In genomic region chr7:116950889-116951351, GRCh38 we compare ENCODE assay signal across 22 cellular contexts. TPM values are rescaled to one million over a fixed set of nuclear protein-coding genes. Genes with fewer than 3 reads are reported as not detected.
DNase-seq lines count a peak whose midpoint lies in the region; ATAC-seq, FAIRE-seq and TF ChIP-seq lines count a peak whose summit lies in the region.
"Had no signal": no experiment of that assay in that cellular context is flagged by ENCODE, and none has a peak within 500 bp of the region (broad histone marks: within the 10 kb centered on the region; RNA-seq: fewer than 3 reads in every experiment).

No MANE protein-coding gene starts in this region.

- peak; percentile 32 for ATAC-seq in HepG2
- ATAC-seq in right lobe of liver = no peak
- ATAC-seq in lower lobe of right lung = peak; percentile 26 to 44
- ATAC-seq: activated T-helper 17 cell treated with anti-CD3 and anti-CD28 coated beads, Interleukin-2, amount 50 U/mL, for 72 hours; CD8-positive, alpha-beta T cell; gastroesophageal sphincter; T-cell had no signal

- FAIRE-seq in HepG2 (lab: Jason Lieb, UNC) = no peak
- FAIRE-seq: colon, urothelium cell line had no signal

- H3K9ac ChIP-seq in HepG2 (ENCODE audit: insufficient read depth, low read depth, low read length) (no peak overlapping the region), SK-N-MC (ENCODE audit: insufficient read length) (no peak overlapping the region)

- H3K27ac ChIP-seq in HepG2 (ENCODE audit: extremely low read length, insufficient read depth, low read length) (peak overlapping the region; percentile 30), right lobe of liver (no peak overlapping the region), SK-N-MC (peak overlapping the region; percentile 54; the same call in 1 of the 2 replicates), lower lobe of right lung (no peak overlapping the region), coronary artery (no peak overlapping the region)
- H3K27ac ChIP-seq: gastroesophageal sphincter had no signal

- no peaks in the 10 kb centered on the region for H4K20me1 ChIP-seq in HepG2 (ENCODE audit: insufficient read depth, low read length)

- in situ Hi-C loops in HepG2 (cut with HindIII; ENCODE audit: extremely low pct_ligation_motif_present, low pct_unique_long_range_greater_than_20kb) = no loop called here

- no peak for TF ChIP-seq RAD21 in HepG2 (CRISPR knock-in tag; IDR thresholded peaks at IDR 0.05)

- CTCF ChIA-PET in HepG2 (lab: Yijun Ruan, JAX; ENCODE audit: low intra/inter-chr PET ratio, low total read pairs) = no interaction called here

- peaks cover 25% of the 10 kb centered on the region for H3K4me1 ChIP-seq in HepG2 (ENCODE audit: insufficient read depth, low read length)
- peaks cover 0 to 22% (median 2%) of the 10 kb centered on the region in 4 donors for H3K4me1 ChIP-seq in right lobe of liver
- H3K4me1 ChIP-seq in lower lobe of right lung = peaks cover 43% of the 10 kb centered on the region

- no peak for TF ChIP-seq EP300 in HepG2 (IDR thresholded peaks at IDR 0.05; ENCODE audit: low read depth in 2 of 2, low read length in 2 of 2)
- no peak for TF ChIP-seq EP300 in HepG2 (CRISPR knock-in tag; IDR thresholded peaks at IDR 0.05; ENCODE audit: borderline replicate concordance)

- H3K4me3 ChIP-seq in HepG2 (replicated peaks in 1 of 3; ENCODE audit: insufficient read depth in 1 of 3, low read depth in 2 of 3, low read length in 3 of 3) = peak overlapping the region in 1 of 3 experiments; percentile 88; a peak in 1 of 6 replicates
- H3K4me3 ChIP-seq in right lobe of liver = no peak overlapping the region
- H3K4me3 ChIP-seq in SK-N-MC = no peak overlapping the region
- H3K4me3 ChIP-seq in lower lobe of right lung = no peak overlapping the region
- H3K4me3 ChIP-seq in coronary artery = no peak overlapping the region
- H3K4me3 ChIP-seq: gastroesophageal sphincter had no signal

- H3K9me3 ChIP-seq in HepG2 (ENCODE audit: low read length) = no peaks in the 10 kb centered on the region
- H3K9me3 ChIP-seq in right lobe of liver = no peaks in the 10 kb centered on the region
- no peaks in the 10 kb centered on the region for H3K9me3 ChIP-seq in SK-N-MC (ENCODE audit: low read depth, low read length)
- H3K9me3 ChIP-seq in lower lobe of right lung = no peaks in the 10 kb centered on the region
- H3K9me3 ChIP-seq: gastroesophageal sphincter, MG63 had no signal

- no TSS peak for BruUV-seq in HepG2 (replicated peaks; lab: Mats Ljungman, UMichigan)

- H3K4me2 ChIP-seq in HepG2 (ENCODE audit: low read depth, low read length) = peak overlapping the region; percentile 100

- H3K79me2 ChIP-seq in HepG2 (ENCODE audit: insufficient read depth, low read length) = peaks cover 18% of the 10 kb centered on the region

- WGBS in HepG2 (ENCODE audit: low lambda C conversion rate) = 50% methylated on average over 4 of the region's 5 CpGs
- 79% methylated on average over 3 of the region's 5 CpGs for WGBS in right lobe of liver (ENCODE audit: insufficient coverage, low coverage, low lambda C conversion rate, missing lambda C conversion rate)

- intact Hi-C loops in HepG2 (cut with micrococcal nuclease; ENCODE audit: unreplicated experiment) = no loop called here
- intact Hi-C loops in right lobe of liver (cut with DNase I) = no loop called here
- intact Hi-C loops in lower lobe of right lung (cut with DNase I) = no loop called here

- H2AFZ ChIP-seq in HepG2 (ENCODE audit: low read length) = peak overlapping the region; percentile 28

- POLR2A ChIA-PET in HepG2 (lab: Yijun Ruan, JAX) = no interaction called here

- TF ChIP-seq CTCF in HepG2 (CRISPR knock-in tag; IDR thresholded peaks at IDR 0.05) = no peak
- TF ChIP-seq CTCF in right lobe of liver (IDR thresholded peaks at IDR 0.05) = no peak
- TF ChIP-seq CTCF in lower lobe of right lung (IDR thresholded peaks at IDR 0.05) = no peak
- no peak for TF ChIP-seq CTCF in coronary artery (IDR thresholded peaks at IDR 0.05)

- H3K36me3 ChIP-seq in HepG2 (replicated peaks in 1 of 2; ENCODE audit: control insufficient read depth in 1 of 2, insufficient read depth in 2 of 2, low read length in 2 of 2) (no peaks in the 10 kb centered on the region), right lobe of liver (no peaks in the 10 kb centered on the region), SK-N-MC (ENCODE audit: insufficient read depth, low read length) (no peaks in the 10 kb centered on the region), lower lobe of right lung (no peaks in the 10 kb centered on the region)
- H3K36me3 ChIP-seq: gastroesophageal sphincter, MG63 had no signal

- H3K27me3 ChIP-seq in HepG2 (ENCODE audit: control insufficient read depth in 1 of 2, insufficient read depth in 2 of 2, low read length in 2 of 2) = no peaks in the 10 kb centered on the region; a peak in 1 of 5 replicates
- H3K27me3 ChIP-seq in right lobe of liver = no peaks in the 10 kb centered on the region
- no peaks in the 10 kb centered on the region for H3K27me3 ChIP-seq in lower lobe of right lung (ENCODE audit: low read depth)
- H3K27me3 ChIP-seq: gastroesophageal sphincter, MG63 had no signal

- DNase-seq in HepG2 (ENCODE audit: low spot score) = no peak
- no peak for DNase-seq in right lobe of liver
- no peak for DNase-seq in SK-N-MC (ENCODE audit: low read depth, low spot score)
- DNase-seq in lower lobe of right lung = no peak
- DNase-seq in coronary artery (ENCODE audit: low spot score) = no peak
- no peak for DNase-seq in middle frontal gyrus (ENCODE audit: extremely low spot score, low spot score)
- DNase-seq in stimulated activated CD4-positive, alpha-beta T cell treated with anti-CD3 and anti-CD28 coated beads, Interleukin-2, amount 100 ng/mL, for 48 hours = no peak
- DNase-seq: activated CD4-positive, alpha-beta T cell treated with anti-CD3 and anti-CD28 coated beads, Interleukin-2, amount 10 ng/mL, durations not matched to agents 24 days and 14 days; activated naive CD8-positive, alpha-beta T cell treated with anti-CD3 and anti-CD28 coated beads, Interleukin-2, amount 10 ng/mL, durations not matched to agents 7 days and 5 days; CD8-positive, alpha-beta T cell; H9; islet precursor cell; naive B cell; NCI-H774; SHP77 treated with DMSO at 0.1 percent for 48 hours; stimulated activated CD8-positive, alpha-beta memory T cell treated with anti-CD3 and anti-CD28 coated beads, Interleukin-4, amount 100 ng/mL, for 48 hours; T-cell had no signal

- TF ChIP-seq POLR2A in HepG2 (IDR thresholded peaks at IDR 0.05; ENCODE audit: insufficient read depth in 1 of 2, low read depth in 2 of 2, low read length in 2 of 2) = no peak
- no peak for TF ChIP-seq POLR2A in right lobe of liver (IDR thresholded peaks at IDR 0.05)

TF ChIP-seq in HepG2, 621 proteins besides CTCF, POLR2A, EP300 and RAD21 (continues in another document):
- TF ChIP-seq IKZF5 (CRISPR knock-in tag; IDR thresholded peaks at IDR 0.05) = 0 out of 2 replicates have a peak, but pooled peaks have one; percentile 3
- TF ChIP-seq MTERF4 (CRISPR knock-in tag; IDR thresholded peaks at IDR 0.05) = 0 out of 2 replicates have a peak, but pooled peaks have one; percentile 41
- no peak for TF ChIP-seq ZNF160 (CRISPR knock-in tag; IDR thresholded peaks at IDR 0.05)
- no peak for TF ChIP-seq ZNF740 (CRISPR knock-in tag; IDR thresholded peaks at IDR 0.05)

RNA-seq across cellular contexts. Expression of gene ST7, which starts 2.4 kb away (rescaled TPM):
- total RNA-seq in HepG2 (2016; rRNA removed; fragmentation: Illumina TruSeq; extraction: Trizol) = 19.4 and 23.5 TPM in 2 replicates
- total RNA-seq in HepG2 (2016; cell fraction: cytosol; rRNA removed; fragmentation: Illumina TruSeq; extraction: Trizol; ENCODE audit: low read depth) = 28.3 and 28.8 TPM in 2 replicates
- 17.6 and 21.2 TPM in 2 replicates for total RNA-seq in HepG2 (2016; cell fraction: insoluble cytoplasmic fraction; rRNA removed; fragmentation: Illumina TruSeq; extraction: Trizol)
- 41.5 and 54.6 TPM in 2 replicates for total RNA-seq in HepG2 (2016; cell fraction: membrane; rRNA removed; fragmentation: Illumina TruSeq; extraction: Trizol)
- 28.2 and 31.4 TPM in 2 replicates for total RNA-seq in HepG2 (2016; cell fraction: nucleus; rRNA removed; fragmentation: Illumina TruSeq; extraction: Trizol)
- polyA plus RNA-seq in HepG2 (2011; rRNA removed) = 15.4 and 17.3 TPM in 2 replicates
- 9.8 and 14.0 TPM in 2 replicates for polyA plus RNA-seq in HepG2 (2011; cell fraction: cytosol; rRNA removed)
- 10.7 and 11.0 TPM in 2 replicates for polyA plus RNA-seq in HepG2 (2011; cell fraction: nucleus; rRNA removed)
- 10.8 and 12.8 TPM in 2 replicates for polyA plus RNA-seq in HepG2 (2012)
- polyA plus RNA-seq in HepG2 (2016; cell fraction: cytosol; fragmentation: Illumina TruSeq; extraction: Trizol; ENCODE audit: low read depth) = 36.8 and 37.8 TPM in 2 replicates
- polyA plus RNA-seq in HepG2 (2016; cell fraction: insoluble cytoplasmic fraction; fragmentation: Illumina TruSeq; extraction: Trizol; ENCODE audit: low read depth) = 22.0 and 24.7 TPM in 2 replicates
- polyA plus RNA-seq in HepG2 (2016; cell fraction: membrane; fragmentation: Illumina TruSeq; extraction: Trizol; ENCODE audit: low read depth) = 45.3 and 51.8 TPM in 2 replicates
- polyA plus RNA-seq in HepG2 (2016; cell fraction: nucleus; fragmentation: Illumina TruSeq; extraction: Trizol; ENCODE audit: insufficient read depth, low read depth) = 22.5 and 23.7 TPM in 2 replicates
- 13.2 and 58.2 TPM in 2 replicates for polyA minus RNA-seq in HepG2 (2011; rRNA and poly(A)+ RNA removed; ENCODE audit: low replicate concordance)
- 15.7 and 18.9 TPM in 2 replicates for polyA minus RNA-seq in HepG2 (2011; cell fraction: cytosol; rRNA and poly(A)+ RNA removed)
- 45.2 and 45.3 TPM in 2 replicates for polyA minus RNA-seq in HepG2 (2011; cell fraction: nucleus; rRNA and poly(A)+ RNA removed)
- total RNA-seq in right lobe of liver = 10 to 100 TPM; 17.4 to 29.9 (median 22.4) TPM
- total RNA-seq in lower lobe of right lung = 51.1 TPM

Comparison
In these comparisons a context has a peak if more than half of its experiments do, and no peak if none do; other contexts are left out.
1. ATAC-seq: peak in HepG2 (single experiment) and lower lobe of right lung (2 of 2); none in right lobe of liver (0 of 4).
2. H3K27ac ChIP-seq: peak in HepG2 (single experiment) and SK-N-MC (single experiment); none in right lobe of liver (0 of 3), lower lobe of right lung (single experiment) and coronary artery (0 of 2).